Comparison of ENCODE assay signal across 1 cellular context in genomic region chr3:171711461-171711860, GRCh38.
TF ChIP-seq lines count a peak whose summit lies in the region.

No MANE protein-coding gene starts in this region.

TF ChIP-seq in SK-N-SH treated with all-trans-retinoic acid at 6 μM for 48 hours, 23 proteins besides CTCF, POLR2A, EP300 and RAD21 (continued from another document):
- TF ChIP-seq CSRNP3 (CRISPR knock-in tag; IDR thresholded peaks at IDR 0.05) (no peak), ISL1 (CRISPR knock-in tag; IDR thresholded peaks at IDR 0.05) (no peak)
